In genomic region chr10:67662415-67662814, GRCh38 we compare ENCODE assay signal across 22 cellular contexts.
"Had no signal": no experiment of that assay in that cellular context is flagged by ENCODE, and none has a peak within 500 bp of the region (broad histone marks: within the 10 kb centered on the region; RNA-seq: fewer than 3 reads in every experiment).

No MANE protein-coding gene starts in this region.

- FAIRE-seq: endothelial cell of umbilical vein had no signal

- H3K27ac ChIP-seq: lower lobe of right lung, right lobe of liver, skin epidermis had no signal

- DNase-seq: activated B cell treated with CpG ODN at 0.5 μM for 24 hours; activated CD4-positive, alpha-beta T cell treated with anti-CD3 and anti-CD28 coated beads, Interleukin-2, amount 50 U/mL, for 1 hour; activated CD8-positive, alpha-beta T cell treated with anti-CD3 and anti-CD28 coated beads for 36 hours; activated gamma-delta T cell treated with Interleukin-2 at 50 U/mL for 16 hours; activated naive CD4-positive, alpha-beta T cell treated with anti-CD3 and anti-CD28 coated beads, Interleukin-2, amount 50 U/mL, for 16 hours; activated T-cell treated with anti-CD3 and anti-CD28 coated beads, Interleukin-2, amount 50 U/mL, for 4 hours; amygdala; cerebellar nuclear complex; cortex of kidney; heart left ventricle; immature natural killer cell; lower lobe of right lung; mesendoderm; mucosa of descending colon; posterior cingulate gyrus; right lobe of liver; stimulated activated CD4-positive, alpha-beta T cell treated with anti-CD3 and anti-CD28 coated beads, Interleukin-12 subunit alpha, Interleukin-12 subunit beta, amount 100 ng/mL, for 4 hours; stimulated activated CD4-positive, alpha-beta T cell treated with anti-CD3 and anti-CD28 coated beads, Interleukin-4, amount 100 ng/mL, for 24 hours; T-cell; tibial artery had no signal

- H3K4me3 ChIP-seq: heart left ventricle, lower lobe of right lung, mucosa of descending colon, right lobe of liver, skin epidermis had no signal
